Comparison of ENCODE assay signal across 1 cellular context in genomic region chr16:56866955-56867830, GRCh38.
TF ChIP-seq lines count a peak whose summit lies in the region.

No MANE protein-coding gene starts in this region.

TF ChIP-seq in HepG2, 621 proteins besides CTCF, POLR2A, EP300 and RAD21 (continued from another document):
- peak; percentile 22; the same call in 1 of the 2 replicates for TF ChIP-seq RXRB (CRISPR knock-in tag; IDR thresholded peaks at IDR 0.05; ENCODE audit: borderline replicate concordance)
- 0 out of 2 replicates have a peak, but pooled peaks have one; percentile 19 for TF ChIP-seq ZNF709 (CRISPR knock-in tag; IDR thresholded peaks at IDR 0.05)
- peak; percentile 30; the same call in 1 of the 2 replicates for TF ChIP-seq ZNF605 (CRISPR knock-in tag; IDR thresholded peaks at IDR 0.05)
- TF ChIP-seq MED1 (CRISPR knock-in tag; IDR thresholded peaks at IDR 0.05): peak; percentile 15; the same call in 1 of the 2 replicates
- no peak for TF ChIP-seq IKZF4 (CRISPR knock-in tag; IDR thresholded peaks at IDR 0.05; ENCODE audit: borderline replicate concordance, low read depth, not compliant biosample characterization)
- no peak for TF ChIP-seq PAF1 (CRISPR knock-in tag; IDR thresholded peaks at IDR 0.05)
- TF ChIP-seq ZNF530 (CRISPR knock-in tag; IDR thresholded peaks at IDR 0.05; ENCODE audit: low read depth): no peak
- 0 out of 2 replicates have a peak, but pooled peaks have one; percentile 9 for TF ChIP-seq SAP130 (CRISPR knock-in tag; IDR thresholded peaks at IDR 0.05; ENCODE audit: low read depth)
- TF ChIP-seq RBFOX2 (IDR thresholded peaks at IDR 0.05; ENCODE audit: low read depth, low read length): no peak
- TF ChIP-seq ZNF609 (CRISPR knock-in tag; IDR thresholded peaks at IDR 0.05; ENCODE audit: borderline replicate concordance): no peak
- TF ChIP-seq ZNF773 (CRISPR knock-in tag; IDR thresholded peaks at IDR 0.05; ENCODE audit: borderline replicate concordance): no peak
- no peak for TF ChIP-seq XBP1 (CRISPR knock-in tag; IDR thresholded peaks at IDR 0.05)
- TF ChIP-seq NFKB2 (CRISPR knock-in tag; IDR thresholded peaks at IDR 0.05; ENCODE audit: borderline replicate concordance): 0 out of 2 replicates have a peak, but pooled peaks have one; percentile 27
- TF ChIP-seq ZC3H13 (CRISPR knock-in tag; IDR thresholded peaks at IDR 0.05): peak; percentile 52; the same call in 1 of the 2 replicates
- 0 out of 2 replicates have a peak, but pooled peaks have one; percentile 9 for TF ChIP-seq ZNF143 (CRISPR knock-in tag; IDR thresholded peaks at IDR 0.05)
- TF ChIP-seq SPEN (CRISPR knock-in tag; IDR thresholded peaks at IDR 0.05; ENCODE audit: low read depth): 0 out of 2 replicates have a peak, but pooled peaks have one; percentile 17
- TF ChIP-seq KDM4B (CRISPR knock-in tag; IDR thresholded peaks at IDR 0.05): 0 out of 2 replicates have a peak, but pooled peaks have one; percentile 22
- 0 out of 2 replicates have a peak, but pooled peaks have one; percentile 31 for TF ChIP-seq ZNF205 (CRISPR knock-in tag; IDR thresholded peaks at IDR 0.05)
- TF ChIP-seq ZNF619 (CRISPR knock-in tag; IDR thresholded peaks at IDR 0.05): 0 out of 2 replicates have a peak, but pooled peaks have one; percentile 50
- TF ChIP-seq ZBED4 (CRISPR knock-in tag; IDR thresholded peaks at IDR 0.05; ENCODE audit: borderline replicate concordance): 0 out of 2 replicates have a peak, but pooled peaks have one; percentile 35
- 0 out of 2 replicates have a peak, but pooled peaks have one; percentile 38 for TF ChIP-seq ZNF232 (CRISPR knock-in tag; IDR thresholded peaks at IDR 0.05; ENCODE audit: borderline replicate concordance)
- no peak for TF ChIP-seq SIX4 (CRISPR knock-in tag; IDR thresholded peaks at IDR 0.05)
